14 cellular contexts compared by ENCODE assay signal in the genomic region with DNA sequence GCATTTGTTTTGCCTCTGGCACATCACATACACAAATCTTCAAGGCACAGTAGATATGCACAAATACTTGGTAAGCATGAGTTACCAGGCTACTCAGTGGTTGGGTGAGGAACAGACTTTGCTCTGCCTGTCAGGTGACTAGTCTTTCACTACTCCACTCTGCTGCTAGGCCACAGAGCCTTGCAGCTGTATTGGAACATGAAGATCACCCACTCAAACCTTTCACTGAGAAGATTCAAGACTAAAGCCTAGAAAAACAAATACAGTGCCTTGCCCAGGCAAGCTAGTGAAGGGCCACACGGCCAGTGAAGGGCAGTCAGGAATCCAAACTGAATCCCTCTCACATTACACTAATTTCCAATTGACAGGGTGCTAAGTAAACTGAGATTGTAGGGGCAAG. TPM values are rescaled to one million over a fixed set of nuclear protein-coding genes. Genes with fewer than 3 reads are reported as not detected.
DNase-seq lines count a peak whose midpoint lies in the region; ATAC-seq, FAIRE-seq and TF ChIP-seq lines count a peak whose summit lies in the region.
"Had no signal": no experiment of that assay in that cellular context is flagged by ENCODE, and none has a peak within 500 bp of the region (broad histone marks: within the 10 kb centered on the region; RNA-seq: fewer than 3 reads in every experiment).

No MANE protein-coding gene starts in this region.

- POLR2A ChIA-PET in RWPE1 (lab: Yijun Ruan, JAX; ENCODE audit: low non-redundant PET): no interaction called here

- TF ChIP-seq CTCF in D721Med (IDR thresholded peaks at IDR 0.05; ENCODE audit: insufficient read depth, missing control alignments): no peak
- TF ChIP-seq CTCF in RWPE1 (conservative IDR thresholded peaks at IDR 0.05; ENCODE audit: low read depth): no peak

- H3K27ac ChIP-seq in RWPE1: no peak overlapping the region
- H3K27ac ChIP-seq: tibial artery had no signal

- H3K9me3 ChIP-seq in ES-I3 (ENCODE audit: control insufficient read depth, insufficient read depth, low read length): no peaks in the 10 kb centered on the region
- H3K9me3 ChIP-seq: tibial artery had no signal

- FAIRE-seq in D721Med (lab: Jason Lieb, UNC): no peak

- peaks cover 10% of the 10 kb centered on the region for H3K4me1 ChIP-seq in ES-I3 (ENCODE audit: insufficient read depth, low read length)
- H3K4me1 ChIP-seq: tibial artery had no signal

- H3K4me1 Mint-ChIP-seq in activated T-helper 2 cell treated with anti-CD3 and anti-CD28 coated beads, Interferon-gamma antibody, Interleukin-2, Interleukin-4, amounts not matched to agents 10 μg/mL and 5 μg/mL and 100 μg/mL, durations not matched to agents 14 hours and 24 hours and 36 hours (ENCODE audit: low read depth): peaks cover 26% of the 10 kb centered on the region

- H3K36me3 Mint-ChIP-seq in activated T-helper 2 cell treated with anti-CD3 and anti-CD28 coated beads, Interferon-gamma antibody, Interleukin-2, Interleukin-4, amounts not matched to agents 10 μg/mL and 5 μg/mL and 100 μg/mL, durations not matched to agents 14 hours and 24 hours and 36 hours (ENCODE audit: low read depth): peaks cover 32% of the 10 kb centered on the region

- H3K36me3 ChIP-seq in ES-I3 (ENCODE audit: insufficient read depth, low read length): no peaks in the 10 kb centered on the region

- H3K9me3 Mint-ChIP-seq in activated T-helper 2 cell treated with anti-CD3 and anti-CD28 coated beads, Interferon-gamma antibody, Interleukin-2, Interleukin-4, amounts not matched to agents 10 μg/mL and 5 μg/mL and 100 μg/mL, durations not matched to agents 14 hours and 24 hours and 36 hours: no peaks in the 10 kb centered on the region

- peak overlapping the region; percentile 6; the same call in 1 of the 2 replicates for H3K9ac ChIP-seq in ES-I3 (ENCODE audit: low read depth, low read length)

- ATAC-seq in GM19463 (IDR thresholded peaks at IDR 0.05; ENCODE audit: unreplicated experiment): peak; percentile 89
- peak; percentile 98 for ATAC-seq in left colon
- no peak for ATAC-seq in HG02763 (IDR thresholded peaks at IDR 0.05; ENCODE audit: unreplicated experiment)

- CTCF ChIA-PET in RWPE1 (lab: Yijun Ruan, JAX): no interaction called here

- no peak overlapping the region for H3K4me3 Mint-ChIP-seq in activated T-helper 2 cell treated with anti-CD3 and anti-CD28 coated beads, Interferon-gamma antibody, Interleukin-2, Interleukin-4, amounts not matched to agents 10 μg/mL and 5 μg/mL and 100 μg/mL, durations not matched to agents 14 hours and 24 hours and 36 hours (ENCODE audit: low read depth)

- intact Hi-C loops in left colon (cut with DNase I, micrococcal nuclease): no loop called here
- intact Hi-C loops in activated T-helper 2 cell treated with anti-CD3 and anti-CD28 coated beads, Interferon-gamma antibody, Interleukin-2, Interleukin-4, amounts not matched to agents 10 μg/mL and 5 μg/mL and 100 μg/mL, durations not matched to agents 14 hours and 24 hours and 36 hours (cut with micrococcal nuclease): no loop called here

- no peak overlapping the region for H3K27ac Mint-ChIP-seq in activated T-helper 2 cell treated with anti-CD3 and anti-CD28 coated beads, Interferon-gamma antibody, Interleukin-2, Interleukin-4, amounts not matched to agents 10 μg/mL and 5 μg/mL and 100 μg/mL, durations not matched to agents 14 hours and 24 hours and 36 hours

- H3K27me3 Mint-ChIP-seq in activated T-helper 2 cell treated with anti-CD3 and anti-CD28 coated beads, Interferon-gamma antibody, Interleukin-2, Interleukin-4, amounts not matched to agents 10 μg/mL and 5 μg/mL and 100 μg/mL, durations not matched to agents 14 hours and 24 hours and 36 hours (ENCODE audit: low read depth): no peaks in the 10 kb centered on the region

- DNase-seq in NCI-H2029 (lab: John Stamatoyannopoulos, UW) (peak; percentile 23), left colon (no peak), D721Med (ENCODE audit: insufficient read length, low spot score) (no peak), RWPE1 (ENCODE audit: low spot score) (no peak)
- no peak for DNase-seq in activated T-helper 2 cell treated with anti-CD3 and anti-CD28 coated beads, Interferon-gamma antibody, Interleukin-2, Interleukin-4, amounts not matched to agents 10 μg/mL and 5 μg/mL and 100 μg/mL, durations not matched to agents 14 hours and 24 hours and 36 hours (ENCODE audit: low spot score)
- DNase-seq: activated gamma-delta T cell treated with Interleukin-2 at 50 U/mL for 16 hours; KG1; nucleus accumbens; stimulated activated CD4-positive, alpha-beta T cell treated with anti-CD3 and anti-CD28 coated beads, Interleukin-2, amount 100 ng/mL, for 48 hours; T1000; tibial artery had no signal

RNA-seq across cellular contexts. Expression of a gene that starts 47.0 kb away (rescaled TPM):
- total RNA-seq in left colon: 10 to 100 TPM; 21.0 to 26.9 TPM
- 19.9 and 20.6 TPM in 2 replicates for total RNA-seq in activated T-helper 2 cell treated with anti-CD3 and anti-CD28 coated beads, Interferon-gamma antibody, Interleukin-2, Interleukin-4, amounts not matched to agents 10 μg/mL and 5 μg/mL and 100 μg/mL, durations not matched to agents 14 hours and 24 hours and 36 hours
